ENCODE assay signal across 10 cellular contexts in the genomic region with DNA sequence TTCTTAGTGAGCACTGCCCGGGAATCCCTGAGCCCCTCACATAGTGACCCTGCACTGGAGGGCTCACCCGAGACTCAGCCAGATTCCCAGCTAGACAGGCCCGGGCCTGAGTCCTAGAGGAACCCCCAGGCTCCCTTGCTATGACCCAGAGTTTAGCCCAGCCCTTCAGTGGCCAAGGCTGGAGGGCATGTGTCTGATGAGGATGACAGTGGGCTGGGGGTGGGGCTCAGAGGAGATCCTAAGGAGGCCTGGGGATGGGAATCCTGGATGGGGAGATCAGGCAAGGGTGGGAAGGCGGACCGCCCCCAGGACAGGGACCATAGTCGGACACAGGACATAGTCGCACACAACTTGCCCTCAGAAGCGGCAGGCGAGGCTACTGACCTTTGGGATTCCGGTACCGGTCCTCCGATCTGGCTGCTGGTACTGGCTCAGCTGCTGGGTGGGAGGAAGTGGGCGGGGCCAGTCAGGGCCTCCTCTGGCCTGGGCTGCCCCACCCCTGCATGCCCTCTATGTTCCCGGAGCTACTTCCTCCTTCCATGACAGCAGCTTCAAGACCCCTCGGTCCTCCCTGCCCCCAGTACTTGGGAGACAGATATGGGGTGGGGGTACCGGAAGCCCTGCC. TPM values are rescaled to one million over a fixed set of nuclear protein-coding genes. Genes with fewer than 3 reads are reported as not detected.
A peak's percentile ranks its signal among the peaks of the same experiment; 100 is the strongest.
DNase-seq lines count a peak whose midpoint lies in the region; TF ChIP-seq lines count a peak whose summit lies in the region.
"Had no signal": no experiment of that assay in that cellular context is flagged by ENCODE, and none has a peak within 500 bp of the region (broad histone marks: within the 10 kb centered on the region; RNA-seq: fewer than 3 reads in every experiment).

No MANE protein-coding gene starts in this region.

- in situ Hi-C loops in GM13977 (cut with MboI; ENCODE audit: low pct_unique_long_range_greater_than_20kb, low sequenced_read_pairs, unreplicated experiment), result no loop called here
- in situ Hi-C loops in KBM-7 (cut with MboI; ENCODE audit: low pct_unique_long_range_greater_than_20kb, low sequenced_read_pairs), result no loop called here

- TF ChIP-seq CTCF in GM13977 (IDR thresholded peaks at IDR 0.05; ENCODE audit: extremely low read depth, insufficient read depth, missing control alignments) (no peak), right atrium auricular region (IDR thresholded peaks at IDR 0.05) (no peak), BE2C (IDR thresholded peaks at IDR 0.05; ENCODE audit: low read depth, low read length) (no peak)

- H3K36me3 ChIP-seq in right atrium auricular region (no peaks in the 10 kb centered on the region), BE2C (no peaks in the 10 kb centered on the region)

- H3K27ac ChIP-seq in right atrium auricular region, result peak overlapping the region; percentile 32 to 71

- H3K4me3 ChIP-seq in right atrium auricular region (peak overlapping the region; percentile 14 to 23), BE2C (ENCODE audit: low read depth, low read length) (no peak overlapping the region)

- H3K9me3 ChIP-seq in right atrium auricular region (no peaks in the 10 kb centered on the region), BE2C (no peaks in the 10 kb centered on the region)

- H3K4me1 ChIP-seq in right atrium auricular region (peaks cover 0 to 20% of the 10 kb centered on the region in 2 donors), BE2C (no peaks in the 10 kb centered on the region)

- H3K27me3 ChIP-seq in right atrium auricular region, result no peaks in the 10 kb centered on the region
- no peaks in the 10 kb centered on the region for H3K27me3 ChIP-seq in BE2C

- peak; percentile 75 for DNase-seq in GM13977 (ENCODE audit: low spot score)
- DNase-seq in KBM-7, result peak; percentile 73
- peak; percentile 35 for DNase-seq in activated T-cell treated with anti-CD3 and anti-CD28 coated beads for 24 hours (ENCODE audit: low read depth)
- peak; percentile 79 for DNase-seq in right atrium auricular region (ENCODE audit: low spot score)
- DNase-seq in stimulated activated CD4-positive, alpha-beta T cell treated with anti-CD3 and anti-CD28 coated beads, TNF-alpha, amount 100 ng/mL, for 4 hours (ENCODE audit: low read depth in 3 of 3), result peak in 2 of 3 experiments; percentile 32 to 33
- DNase-seq in NCI-H345 (lab: John Stamatoyannopoulos, UW), result no peak
- DNase-seq in BE2C, result no peak
- no peak for DNase-seq in DMS79 (lab: John Stamatoyannopoulos, UW)

RNA-seq across cellular contexts. Expression of a gene that starts 1.1 kb away (rescaled TPM):
- 1 to 10 TPM; 2.2 to 7.3 TPM for total RNA-seq in right atrium auricular region
- polyA plus RNA-seq in BE2C (2012; ENCODE audit: insufficient read depth, insufficient read length, low read depth), result 1.6 TPM
- total RNA-seq: epithelial cell of proximal tubule, temporal lobe had no signal

RNA-seq across cellular contexts. Expression of a gene that starts 12.4 kb away (rescaled TPM):
- not detected for total RNA-seq in right atrium auricular region
- not detected for polyA plus RNA-seq in BE2C (2012; ENCODE audit: insufficient read depth, insufficient read length, low read depth)
- total RNA-seq: epithelial cell of proximal tubule, temporal lobe had no signal

RNA-seq across cellular contexts. Expression of a gene that starts 20.0 kb away (rescaled TPM):
- total RNA-seq in right atrium auricular region, result not detected
- not detected for polyA plus RNA-seq in BE2C (2012; ENCODE audit: insufficient read depth, insufficient read length, low read depth)
- total RNA-seq: epithelial cell of proximal tubule, temporal lobe had no signal

RNA-seq across cellular contexts. Expression of a gene that starts 34.7 kb away (rescaled TPM):
- total RNA-seq in right atrium auricular region, result not detected
- polyA plus RNA-seq in BE2C (2012; ENCODE audit: insufficient read depth, insufficient read length, low read depth), result not detected
- total RNA-seq: epithelial cell of proximal tubule, temporal lobe had no signal

RNA-seq across cellular contexts. Expression of a gene that starts 41.7 kb away (rescaled TPM):
- 1 to 10 TPM in 1 of 2 donors, under 1 TPM in 1; 0.74 to 2.5 TPM for total RNA-seq in right atrium auricular region
- 0.06 TPM for polyA plus RNA-seq in BE2C (2012; ENCODE audit: insufficient read depth, insufficient read length, low read depth)
- total RNA-seq: epithelial cell of proximal tubule had no signal

Comparison
In these comparisons a context has a peak if more than half of its experiments do, and no peak if none do; other contexts are left out.
1. DNase-seq: peak in GM13977 (single experiment), KBM-7 (single experiment), activated T-cell treated with anti-CD3 and anti-CD28 coated beads for 24 hours (single experiment), right atrium auricular region (single experiment) and stimulated activated CD4-positive, alpha-beta T cell treated with anti-CD3 and anti-CD28 coated beads, TNF-alpha, amount 100 ng/mL, for 4 hours (2 of 3); none in NCI-H345 (single experiment), BE2C (single experiment) and DMS79 (single experiment).